Comparison of ENCODE assay signal across 19 cellular contexts in the genomic region with DNA sequence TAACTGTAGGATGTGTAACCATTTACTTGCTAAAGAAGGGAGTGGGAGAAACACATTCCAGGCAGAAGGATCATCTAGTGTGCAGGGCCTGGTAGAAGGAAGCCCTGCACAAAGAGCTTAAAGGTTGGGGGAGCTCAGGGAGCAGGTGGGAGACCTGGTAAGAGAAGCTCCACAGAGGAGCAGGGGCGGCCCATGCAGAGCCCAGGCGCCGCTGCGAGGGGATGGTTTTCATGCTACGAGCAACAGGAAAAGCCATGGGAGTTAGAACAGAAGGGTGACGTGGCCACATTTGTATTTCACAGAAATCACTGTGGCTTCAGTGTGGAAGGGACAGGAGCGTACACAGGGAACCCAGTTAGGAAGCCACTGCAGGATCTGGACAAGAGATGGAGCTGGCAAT.
DNase-seq lines count a peak whose midpoint lies in the region; ATAC-seq and TF ChIP-seq lines count a peak whose summit lies in the region.
"Had no signal": no experiment of that assay in that cellular context is flagged by ENCODE, and none has a peak within 500 bp of the region (broad histone marks: within the 10 kb centered on the region; RNA-seq: fewer than 3 reads in every experiment).

No MANE protein-coding gene starts in this region.

- POLR2A ChIA-PET in MCF 10A (lab: Yijun Ruan, JAX) (interaction anchor here (1.3 kb wide), 1 partner anchor 13 kb away, joined by 3 read pairs; no protein-coding TSS in a partner anchor), T-cell (lab: Charles Lee) (no interaction called here)

- no peaks in the 10 kb centered on the region for H3K4me1 ChIP-seq in mammary epithelial cell (ENCODE audit: insufficient read depth, low read length)
- no peaks in the 10 kb centered on the region for H3K4me1 ChIP-seq in NT2/D1 (ENCODE audit: insufficient read depth, insufficient read length)
- H3K4me1 ChIP-seq in colonic mucosa, result peaks cover 11% of the 10 kb centered on the region

- no TSS peak for BruUV-seq in MCF 10A (replicated peaks; lab: Mats Ljungman, UMichigan)
- BruUV-seq in mammary epithelial cell (replicated peaks; lab: Mats Ljungman, UMichigan), result no TSS peak

- H3K9me3 Mint-ChIP-seq in MCF 10A (ENCODE audit: unreplicated experiment) (peaks cover 7% of the 10 kb centered on the region), T-cell (no peaks in the 10 kb centered on the region)
- H3K9me3 Mint-ChIP-seq: CD8-positive, alpha-beta T cell had no signal

- H3K27me3 Mint-ChIP-seq in MCF 10A (ENCODE audit: insufficient read depth, unreplicated experiment) (no peaks in the 10 kb centered on the region), T-cell (no peaks in the 10 kb centered on the region)
- H3K27me3 Mint-ChIP-seq: B cell had no signal

- WGBS in mammary epithelial cell (ENCODE audit: low coverage, missing lambda C conversion rate), result 98% methylated on average over 7 of the region's 7 CpGs

- intact Hi-C loops in MCF 10A (cut with micrococcal nuclease), result no loop called here
- intact Hi-C loops in mammary epithelial cell (cut with micrococcal nuclease), result no loop called here
- intact Hi-C loops in colonic mucosa (cut with DNase I), result no loop called here

- H3K4me2 ChIP-seq in mammary epithelial cell (ENCODE audit: insufficient read depth, low read depth, low read length), result no peak overlapping the region
- H3K4me2 ChIP-seq: BLaER1 had no signal

- no peak for TF ChIP-seq CTCF in MCF 10A (IDR thresholded peaks at IDR 0.05; ENCODE audit: unreplicated experiment)
- no peak for TF ChIP-seq CTCF in mammary epithelial cell (conservative IDR thresholded peaks at IDR 0.05 in 1 of 2, IDR thresholded peaks at IDR 0.05 in 1 of 2; ENCODE audit: extremely low read depth in 1 of 2, insufficient read depth in 1 of 2, low read depth in 1 of 2, low read length in 2 of 2)
- no peak for TF ChIP-seq CTCF in colonic mucosa (IDR thresholded peaks at IDR 0.05)

- H3K27me3 ChIP-seq in mammary epithelial cell (ENCODE audit: insufficient read depth, low read length) (no peaks in the 10 kb centered on the region), NT2/D1 (ENCODE audit: insufficient read depth, insufficient read length) (no peaks in the 10 kb centered on the region), colonic mucosa (no peaks in the 10 kb centered on the region)
- H3K27me3 ChIP-seq: BLaER1 had no signal

- H4K20me1 ChIP-seq in mammary epithelial cell (ENCODE audit: insufficient read depth, low read length), result no peaks in the 10 kb centered on the region
- H4K20me1 ChIP-seq: BLaER1 had no signal

- no peaks in the 10 kb centered on the region for H3K79me2 ChIP-seq in mammary epithelial cell (ENCODE audit: insufficient read depth, low read length)

- H3K9ac ChIP-seq in mammary epithelial cell (ENCODE audit: insufficient read depth, low read length) (no peak overlapping the region), NT2/D1 (ENCODE audit: insufficient read length, low read depth) (no peak overlapping the region), colonic mucosa (ENCODE audit: low read depth in 2 of 2, low read length in 2 of 2) (peak overlapping the region in 1 of 2 donors; percentile 57)
- H3K9ac ChIP-seq: BLaER1 had no signal

- dilution Hi-C loops in mammary epithelial cell (cut with HindIII; ENCODE audit: low sequenced_read_pairs), result no loop called here

- H3K36me3 Mint-ChIP-seq in MCF 10A (ENCODE audit: insufficient read depth, unreplicated experiment) (no peaks in the 10 kb centered on the region), T-cell (no peaks in the 10 kb centered on the region)
- H3K36me3 Mint-ChIP-seq: CD4-positive, CD25-positive, alpha-beta regulatory T cell; CD8-positive, alpha-beta T cell had no signal

- H3K4me3 Mint-ChIP-seq in MCF 10A (ENCODE audit: unreplicated experiment), result no peak overlapping the region
- no peak overlapping the region for H3K4me3 Mint-ChIP-seq in T-cell
- H3K4me3 Mint-ChIP-seq: B cell; CD4-positive, CD25-positive, alpha-beta regulatory T cell; CD8-positive, alpha-beta T cell had no signal

- no peak overlapping the region for H3K4me3 ChIP-seq in mammary epithelial cell (replicated peaks in 1 of 3; ENCODE audit: insufficient read depth in 1 of 3, low read depth in 2 of 3, low read length in 3 of 3)
- no peak overlapping the region for H3K4me3 ChIP-seq in NT2/D1 (ENCODE audit: insufficient read length, low read depth)
- no peak overlapping the region for H3K4me3 ChIP-seq in colonic mucosa
- H3K4me3 ChIP-seq: BLaER1 had no signal

- no peak overlapping the region for H2AFZ ChIP-seq in mammary epithelial cell (ENCODE audit: low read depth, low read length)

- ATAC-seq in T-cell (replicated peaks in 1 of 4), result no peak
- ATAC-seq: CD8-positive, alpha-beta T cell had no signal

- no peak overlapping the region for H3K27ac ChIP-seq in mammary epithelial cell (ENCODE audit: insufficient read depth, low read depth, low read length)
- H3K27ac ChIP-seq in colonic mucosa, result peak overlapping the region; percentile 75
- H3K27ac ChIP-seq: 22Rv1, BLaER1, C4-2B had no signal

- in situ Hi-C loops in mammary epithelial cell (cut with MboI; ENCODE audit: low sequenced_read_pairs in 2 of 2), result no loop called here

- no peak for DNase-seq in MCF 10A (ENCODE audit: unreplicated experiment)
- DNase-seq in mammary epithelial cell, result no peak
- peak; percentile 27 for DNase-seq in NT2/D1 (ENCODE audit: low read depth, low spot score)
- peak; percentile 19 for DNase-seq in colonic mucosa
- DNase-seq in NCI-H69 (lab: John Stamatoyannopoulos, UW), result no peak
- no peak for DNase-seq in T-cell
- DNase-seq in SW480 (ENCODE audit: low spot score), result no peak
- DNase-seq: CD4-positive, CD25-positive, alpha-beta regulatory T cell; CD8-positive, alpha-beta T cell; DMS 273 treated with DMSO at 0.1 percent for 48 hours; DMS79; EL; GDM1; H7; HCEC 1CT had no signal

- H3K9me3 ChIP-seq in mammary epithelial cell (replicated peaks; ENCODE audit: insufficient read depth, low read length) (peaks cover 2% of the 10 kb centered on the region), NT2/D1 (ENCODE audit: insufficient read depth, low read length) (no peaks in the 10 kb centered on the region), colonic mucosa (no peaks in the 10 kb centered on the region)
- H3K9me3 ChIP-seq: BLaER1 had no signal

- H3K36me3 ChIP-seq in mammary epithelial cell (ENCODE audit: insufficient read depth, low read length) (no peaks in the 10 kb centered on the region), NT2/D1 (ENCODE audit: insufficient read depth, insufficient read length, low read length) (no peaks in the 10 kb centered on the region), colonic mucosa (no peaks in the 10 kb centered on the region)
- H3K36me3 ChIP-seq: BLaER1 had no signal

- H3K4me1 Mint-ChIP-seq in MCF 10A (ENCODE audit: insufficient read depth, unreplicated experiment) (peaks cover 4% of the 10 kb centered on the region), T-cell (no peaks in the 10 kb centered on the region)
- H3K4me1 Mint-ChIP-seq: B cell; CD4-positive, CD25-positive, alpha-beta regulatory T cell had no signal

- H3K27ac Mint-ChIP-seq in MCF 10A (ENCODE audit: low read depth, unreplicated experiment), result peak overlapping the region; percentile 10
- no peak overlapping the region for H3K27ac Mint-ChIP-seq in T-cell
- H3K27ac Mint-ChIP-seq: B cell; CD4-positive, CD25-positive, alpha-beta regulatory T cell; CD8-positive, alpha-beta T cell had no signal

- CTCF ChIA-PET in MCF 10A (lab: Yijun Ruan, JAX), result interaction anchor here (1.5 to 33.7 kb wide), 4 partner anchors 25 to 91 kb away, joined by 3 to 845 read pairs (median 25); no protein-coding TSS in a partner anchor
- CTCF ChIA-PET in mammary epithelial cell (lab: Charles Lee; ENCODE audit: low non-redundant PET), result no interaction called here
- CTCF ChIA-PET in T-cell (lab: Charles Lee), result interaction anchor here in 1 of 2 donors (1.2 kb wide), 1 partner anchor 11 kb away, joined by 4 read pairs; no protein-coding TSS in a partner anchor

Comparison
In these comparisons a context has a peak if more than half of its experiments do, and no peak if none do; other contexts are left out.
1. DNase-seq: peak in NT2/D1 (single experiment) and colonic mucosa (single experiment); none in MCF 10A (single experiment), mammary epithelial cell (single experiment), NCI-H69 (single experiment), T-cell (0 of 34) and SW480 (single experiment).